ENCODE assay signal across 28 cellular contexts in the genomic region with DNA sequence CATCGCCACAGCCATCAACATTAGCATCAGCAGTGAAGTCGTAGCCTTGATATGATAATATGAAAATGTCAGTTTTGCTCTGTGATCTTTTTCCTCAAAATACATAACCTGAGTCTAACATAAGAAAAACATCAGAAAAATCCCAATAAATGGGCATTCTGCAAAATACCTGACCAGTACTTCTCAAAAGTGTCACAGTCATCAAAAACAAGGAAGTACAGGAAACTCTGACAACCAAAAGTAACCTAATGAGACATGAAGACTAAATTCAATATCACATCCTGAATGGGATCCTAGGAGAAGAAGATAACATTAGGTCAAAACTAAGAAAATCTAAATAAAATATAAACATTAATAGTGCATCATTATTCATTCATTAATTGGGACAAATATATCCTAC.
A peak's percentile ranks its signal among the peaks of the same experiment; 100 is the strongest.
DNase-seq lines count a peak whose midpoint lies in the region; ATAC-seq, FAIRE-seq and TF ChIP-seq lines count a peak whose summit lies in the region.
"Had no signal": no experiment of that assay in that cellular context is flagged by ENCODE, and none has a peak within 500 bp of the region (broad histone marks: within the 10 kb centered on the region; RNA-seq: fewer than 3 reads in every experiment).

No MANE protein-coding gene starts in this region.

- no peak overlapping the region for H4K8ac ChIP-seq in IMR-90 (ENCODE audit: low read depth in 2 of 2, low read length in 2 of 2)

- H3K14ac ChIP-seq in IMR-90 (replicated peaks; ENCODE audit: low read depth, low read length) = no peak overlapping the region

- no peak overlapping the region for H3K27ac Mint-ChIP-seq in osteocyte (ENCODE audit: unreplicated experiment)
- H3K27ac Mint-ChIP-seq: CD14-positive monocyte; CD4-positive, alpha-beta memory T cell; CD4-positive, CD25-positive, alpha-beta regulatory T cell; CD8-positive, alpha-beta memory T cell had no signal

- FAIRE-seq in HepG2 (lab: Jason Lieb, UNC) (no peak), K562 (lab: Jason Lieb, UNC) (no peak), frontal cortex (lab: Jason Lieb, UNC) (peak; percentile 6)
- FAIRE-seq: GM12878, GM12892, GM18507 had no signal

- H3K79me1 ChIP-seq in IMR-90 (ENCODE audit: low read depth in 1 of 2, low read length in 2 of 2) = no peaks in the 10 kb centered on the region

- H3K27me3 ChIP-seq in HepG2 (ENCODE audit: control insufficient read depth in 1 of 2, insufficient read depth in 2 of 2, low read length in 2 of 2) (no peaks in the 10 kb centered on the region; a peak in 1 of 5 replicates), right lobe of liver (no peaks in the 10 kb centered on the region), IMR-90 (ENCODE audit: control insufficient read depth, insufficient read depth, low read length) (no peaks in the 10 kb centered on the region), K562 (ENCODE audit: control insufficient read depth in 2 of 2, insufficient read depth in 2 of 2, low read length in 2 of 2) (no peaks in the 10 kb centered on the region)
- H3K27me3 ChIP-seq: BE2C, BLaER1 had no signal

- intact Hi-C loops in HepG2 (cut with micrococcal nuclease; ENCODE audit: unreplicated experiment) (no loop called here), right lobe of liver (cut with DNase I) (no loop called here), IMR-90 (cut with micrococcal nuclease) (no loop called here), K562 (cut with micrococcal nuclease) (no loop called here)

- H3K23ac ChIP-seq in IMR-90 (ENCODE audit: low read depth, low read length) = no peak overlapping the region

- H3K4me1 Mint-ChIP-seq in osteocyte (ENCODE audit: unreplicated experiment) = no peaks in the 10 kb centered on the region
- H3K4me1 Mint-ChIP-seq: CD14-positive monocyte; CD4-positive, alpha-beta memory T cell; CD4-positive, CD25-positive, alpha-beta regulatory T cell; CD8-positive, alpha-beta memory T cell had no signal

- no peak overlapping the region for H2BK20ac ChIP-seq in IMR-90 (ENCODE audit: low read depth, low read length)

- CTCF ChIA-PET in HepG2 (lab: Yijun Ruan, JAX; ENCODE audit: low intra/inter-chr PET ratio, low total read pairs) = no interaction called here
- CTCF ChIA-PET in IMR-90 (lab: Yijun Ruan, JAX) = no interaction called here
- CTCF ChIA-PET in K562 (lab: Yijun Ruan, JAX; ENCODE audit: low intra/inter-chr PET ratio) = no interaction called here

- H3K4me3 ChIP-seq in HepG2 (replicated peaks in 1 of 3; ENCODE audit: insufficient read depth in 1 of 3, low read depth in 2 of 3, low read length in 3 of 3) (no peak overlapping the region), right lobe of liver (no peak overlapping the region), IMR-90 (ENCODE audit: insufficient read depth, low read depth, low read length) (no peak overlapping the region), K562 (no peak overlapping the region)
- H3K4me3 ChIP-seq: BLaER1, GM12878 had no signal

- TF ChIP-seq CTCF in HepG2 (CRISPR knock-in tag; IDR thresholded peaks at IDR 0.05) = no peak
- no peak for TF ChIP-seq CTCF in right lobe of liver (IDR thresholded peaks at IDR 0.05)
- no peak for TF ChIP-seq CTCF in IMR-90 (conservative IDR thresholded peaks at IDR 0.05; ENCODE audit: low read depth, low read length)
- TF ChIP-seq CTCF in K562 (IDR thresholded peaks at IDR 0.05 in 2 of 3, conservative IDR thresholded peaks at IDR 0.05 in 1 of 3; ENCODE audit: insufficient read depth in 2 of 3, low read depth in 1 of 3, low read length in 3 of 3) = no peak
- TF ChIP-seq CTCF in omental fat pad (IDR thresholded peaks at IDR 0.05) = no peak
- no peak for TF ChIP-seq CTCF in osteocyte (IDR thresholded peaks at IDR 0.05)

- TF ChIP-seq EP300 in HepG2 (IDR thresholded peaks at IDR 0.05; ENCODE audit: low read depth in 2 of 2, low read length in 2 of 2) (no peak), HepG2 (CRISPR knock-in tag; IDR thresholded peaks at IDR 0.05; ENCODE audit: borderline replicate concordance) (no peak), K562 (IDR thresholded peaks at IDR 0.05; ENCODE audit: low read length) (no peak)

- POLR2A ChIA-PET in HepG2 (lab: Yijun Ruan, JAX) = no interaction called here
- POLR2A ChIA-PET in IMR-90 (lab: Charles Lee; ENCODE audit: unreplicated experiment) = no interaction called here
- POLR2A ChIA-PET in K562 (lab: Yijun Ruan, JAX) = no interaction called here

- H3K4ac ChIP-seq in IMR-90 (ENCODE audit: low read depth, low read length) = no peak overlapping the region

- ATAC-seq in HepG2 (no peak), right lobe of liver (no peak), IMR-90 (ENCODE audit: low read depth) (no peak), K562 (no peak), omental fat pad (ENCODE audit: low FRiP score) (no peak)
- ATAC-seq: GM12878 had no signal

- H4K20me1 ChIP-seq in HepG2 (ENCODE audit: insufficient read depth, low read length) = no peaks in the 10 kb centered on the region
- no peaks in the 10 kb centered on the region for H4K20me1 ChIP-seq in IMR-90 (ENCODE audit: insufficient read depth, low read length)
- H4K20me1 ChIP-seq in K562 (replicated peaks; ENCODE audit: control insufficient read depth, insufficient read depth, low read length) = no peaks in the 10 kb centered on the region
- H4K20me1 ChIP-seq: BLaER1 had no signal

- no peak overlapping the region for H2AFZ ChIP-seq in HepG2 (ENCODE audit: low read length)
- no peak overlapping the region for H2AFZ ChIP-seq in IMR-90 (replicated peaks; ENCODE audit: low read length, poor library complexity)
- no peak overlapping the region for H2AFZ ChIP-seq in K562 (ENCODE audit: low read depth, low read length)

- H3K4me1 ChIP-seq in HepG2 (ENCODE audit: insufficient read depth, low read length) (no peaks in the 10 kb centered on the region), right lobe of liver (no peaks in the 10 kb centered on the region), IMR-90 (ENCODE audit: control insufficient read depth, insufficient read depth, low read length) (no peaks in the 10 kb centered on the region), K562 (replicated peaks in 1 of 2; ENCODE audit: control insufficient read depth in 2 of 2, insufficient read depth in 2 of 2, low read length in 2 of 2) (no peaks in the 10 kb centered on the region)
- H3K4me1 ChIP-seq: BE2C, BLaER1 had no signal

- no peaks in the 10 kb centered on the region for H3K79me2 ChIP-seq in HepG2 (ENCODE audit: insufficient read depth, low read length)
- H3K79me2 ChIP-seq in K562 (ENCODE audit: control insufficient read depth, insufficient read depth, low read length) = no peaks in the 10 kb centered on the region

- no peaks in the 10 kb centered on the region for H3K9me3 Mint-ChIP-seq in osteocyte (ENCODE audit: unreplicated experiment)

- BruUV-seq in HepG2 (replicated peaks; lab: Mats Ljungman, UMichigan) (no TSS peak), IMR-90 (replicated peaks; lab: Mats Ljungman, UMichigan) (no TSS peak), K562 (replicated peaks; lab: Mats Ljungman, UMichigan) (no TSS peak)

- no peak overlapping the region for H4K5ac ChIP-seq in IMR-90 (ENCODE audit: low read depth, low read length)

- H2AK9ac ChIP-seq in IMR-90 (replicated peaks; ENCODE audit: low read depth, low read length, poor library complexity) = no peak overlapping the region

- 4% methylated on average over 2 of the region's 2 CpGs for WGBS in HepG2 (ENCODE audit: low lambda C conversion rate)
- WGBS in right lobe of liver (ENCODE audit: insufficient coverage, low coverage, low lambda C conversion rate, missing lambda C conversion rate) = 92% methylated on average over 2 of the region's 2 CpGs
- WGBS in IMR-90 (ENCODE audit: extremely low coverage in 2 of 2, insufficient read length in 1 of 2), 2 experiments = no CpG with 5 or more reads among the region's 2 CpGs
- 10% methylated on average over 2 of the region's 2 CpGs for WGBS in K562 (ENCODE audit: insufficient coverage, low coverage, missing lambda C conversion rate)

- no peak overlapping the region for H2AK5ac ChIP-seq in IMR-90 (ENCODE audit: low read depth, low read length)

- H3K36me3 ChIP-seq in HepG2 (replicated peaks in 1 of 2; ENCODE audit: control insufficient read depth in 1 of 2, insufficient read depth in 2 of 2, low read length in 2 of 2) (no peaks in the 10 kb centered on the region), right lobe of liver (no peaks in the 10 kb centered on the region), IMR-90 (ENCODE audit: control insufficient read depth, insufficient read depth, low read length) (no peaks in the 10 kb centered on the region), K562 (ENCODE audit: control insufficient read depth, insufficient read depth, low read length) (no peaks in the 10 kb centered on the region)
- H3K36me3 ChIP-seq: BE2C, BLaER1 had no signal

- dilution Hi-C loops in IMR-90 (cut with HindIII; ENCODE audit: low sequenced_read_pairs, unreplicated experiment) = no loop called here

- H3K4me3 Mint-ChIP-seq in osteocyte (ENCODE audit: unreplicated experiment) = no peak overlapping the region
- H3K4me3 Mint-ChIP-seq: CD14-positive monocyte; CD4-positive, alpha-beta memory T cell; CD4-positive, CD25-positive, alpha-beta regulatory T cell; CD8-positive, alpha-beta memory T cell had no signal

- H2BK15ac ChIP-seq in IMR-90 (ENCODE audit: low read depth, low read length) = no peak overlapping the region

- H3K9me1 ChIP-seq in IMR-90 (ENCODE audit: insufficient read depth, low read length) (no peaks in the 10 kb centered on the region), K562 (ENCODE audit: control insufficient read depth, insufficient read depth, low read length) (no peaks in the 10 kb centered on the region)

- no peak overlapping the region for H2BK120ac ChIP-seq in IMR-90 (ENCODE audit: low read depth, low read length)

- no peak overlapping the region for H3K27ac ChIP-seq in HepG2 (ENCODE audit: extremely low read length, insufficient read depth, low read length)
- H3K27ac ChIP-seq in right lobe of liver = no peak overlapping the region
- H3K27ac ChIP-seq in IMR-90 (ENCODE audit: insufficient read depth, low read length) = no peak overlapping the region
- no peak overlapping the region for H3K27ac ChIP-seq in K562 (ENCODE audit: extremely low read depth, low read depth, low read length)
- H3K27ac ChIP-seq: 22Rv1, BLaER1 had no signal

- TF ChIP-seq RAD21 in HepG2 (CRISPR knock-in tag; IDR thresholded peaks at IDR 0.05) (no peak), IMR-90 (IDR thresholded peaks at IDR 0.05; ENCODE audit: low read length) (no peak), K562 (CRISPR knock-in tag; conservative IDR thresholded peaks at IDR 0.05 in 1 of 2, IDR thresholded peaks at IDR 0.05 in 1 of 2) (no peak)

- peaks cover 17% of the 10 kb centered on the region for H3K27me3 Mint-ChIP-seq in osteocyte (ENCODE audit: unreplicated experiment)
- H3K27me3 Mint-ChIP-seq: CD4-positive, alpha-beta memory T cell; CD4-positive, CD25-positive, alpha-beta regulatory T cell; CD8-positive, alpha-beta memory T cell had no signal

- no peaks in the 10 kb centered on the region for H3K36me3 Mint-ChIP-seq in osteocyte (ENCODE audit: unreplicated experiment)
- H3K36me3 Mint-ChIP-seq: CD14-positive monocyte; CD4-positive, alpha-beta memory T cell; CD4-positive, CD25-positive, alpha-beta regulatory T cell; CD8-positive, alpha-beta memory T cell had no signal

- H3K9me3 ChIP-seq in HepG2 (ENCODE audit: low read length) (peaks cover 1% of the 10 kb centered on the region), right lobe of liver (no peaks in the 10 kb centered on the region), IMR-90 (ENCODE audit: control insufficient read depth, insufficient read depth, low read length) (no peaks in the 10 kb centered on the region), K562 (replicated peaks; ENCODE audit: control insufficient read depth, insufficient read depth, low read depth, low read length) (no peaks in the 10 kb centered on the region)
- H3K9me3 ChIP-seq: BE2C, BLaER1 had no signal

- no peak for TF ChIP-seq POLR2A in HepG2 (IDR thresholded peaks at IDR 0.05; ENCODE audit: insufficient read depth in 1 of 2, low read depth in 2 of 2, low read length in 2 of 2)
- TF ChIP-seq POLR2A in right lobe of liver (IDR thresholded peaks at IDR 0.05) = no peak
- TF ChIP-seq POLR2A in IMR-90 (IDR thresholded peaks at IDR 0.05; ENCODE audit: low read depth, low read length) = no peak
- TF ChIP-seq POLR2A in K562 (conservative IDR thresholded peaks at IDR 0.05) = no peak

- no peak overlapping the region for H4K91ac ChIP-seq in IMR-90 (ENCODE audit: insufficient read depth, low read depth, low read length)

- no peak overlapping the region for H3K56ac ChIP-seq in IMR-90 (ENCODE audit: extremely low read depth, insufficient read depth, low read length)

- no peak overlapping the region for H3K4me2 ChIP-seq in HepG2 (ENCODE audit: low read depth, low read length)
- H3K4me2 ChIP-seq in IMR-90 (ENCODE audit: low read depth, low read length) = no peak overlapping the region
- H3K4me2 ChIP-seq in K562 (ENCODE audit: insufficient read depth, low read length) = no peak overlapping the region
- H3K4me2 ChIP-seq: BLaER1 had no signal

- H3K9ac ChIP-seq in HepG2 (ENCODE audit: insufficient read depth, low read depth, low read length) (no peak overlapping the region), IMR-90 (ENCODE audit: low read depth, low read length) (no peak overlapping the region), K562 (ENCODE audit: insufficient read depth in 1 of 2, low read depth in 2 of 2, low read length in 2 of 2) (no peak overlapping the region)
- H3K9ac ChIP-seq: BLaER1 had no signal

- no peak overlapping the region for H3K18ac ChIP-seq in IMR-90 (ENCODE audit: low read depth, low read length)

- in situ Hi-C loops in HepG2 (cut with HindIII; ENCODE audit: extremely low pct_ligation_motif_present, low pct_unique_long_range_greater_than_20kb) (no loop called here), IMR-90 (cut with MboI; ENCODE audit: low sequenced_read_pairs) (no loop called here), K562 (cut with MboI) (no loop called here)

- no peak overlapping the region for H2BK5ac ChIP-seq in IMR-90 (ENCODE audit: low read depth, low read length, poor library complexity, severe bottlenecking)

- no peak for DNase-seq in HepG2 (ENCODE audit: low spot score)
- DNase-seq in right lobe of liver = no peak
- no peak for DNase-seq in IMR-90
- DNase-seq in K562 (ENCODE audit: extremely low read depth in 1 of 4, low spot score in 3 of 4) = no peak
- DNase-seq in frontal cortex (ENCODE audit: low spot score in 2 of 2) = no peak
- DNase-seq in anterior cingulate cortex (lab: John Stamatoyannopoulos, UW) = no peak
- DNase-seq in omental fat pad (ENCODE audit: low spot score) = no peak
- no peak for DNase-seq in osteocyte (ENCODE audit: extremely low spot score, unreplicated experiment)
- DNase-seq: ACHN; BE2C; C1 segment of cervical spinal cord; CD4-positive, alpha-beta memory T cell; CD4-positive, CD25-positive, alpha-beta regulatory T cell; CD8-positive, alpha-beta memory T cell; COR-L47; DMS 273 treated with DMSO at 0.1 percent for 48 hours; DMS153; DMS53; DMS79; DND-41; EL; GDM1 had no signal

Comparison
In these comparisons a context has a peak if more than half of its experiments do, and no peak if none do; other contexts are left out.
1. Of the 241 proteins assayed by ChIP-seq in both HepG2 and K562: peak only in HepG2: MAFK; only in K562: MAFG; in both: MAFF; in neither: 238.